ENCODE assay signal across 13 cellular contexts in the genomic region with DNA sequence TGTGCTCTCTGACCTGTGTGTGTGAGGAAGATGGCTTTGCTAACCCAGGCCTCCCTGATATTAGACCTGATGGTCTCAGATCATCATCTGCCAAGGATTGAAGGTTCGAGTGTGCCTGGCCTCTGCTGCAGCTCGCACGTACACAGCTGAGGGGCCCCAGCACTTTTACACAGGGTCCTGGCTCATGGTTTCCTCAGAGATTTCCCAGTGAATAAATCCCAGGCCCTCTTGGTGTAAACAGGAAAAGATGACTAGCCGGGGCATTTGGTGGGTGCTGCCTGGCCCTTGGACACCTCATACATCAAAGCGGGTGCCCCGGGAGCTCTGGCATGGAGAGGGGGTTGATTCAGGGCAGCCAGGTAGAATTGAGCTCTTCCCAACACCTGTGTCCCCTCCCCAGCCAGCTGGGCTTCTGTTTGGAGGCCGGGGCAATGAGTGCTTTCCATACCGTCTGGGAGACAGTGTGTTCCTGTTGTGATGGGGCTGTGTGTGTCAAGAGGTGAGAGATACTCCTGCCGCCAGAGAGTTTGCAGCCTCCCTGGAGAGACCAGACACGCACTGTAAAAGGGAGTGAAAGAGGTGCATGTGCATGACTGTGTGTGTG.
"Had no signal": no experiment of that assay in that cellular context is flagged by ENCODE, and none has a peak within 500 bp of the region (broad histone marks: within the 10 kb centered on the region; RNA-seq: fewer than 3 reads in every experiment).

No MANE protein-coding gene starts in this region.

- DNase-seq: activated CD4-positive, alpha-beta T cell treated with anti-CD3 and anti-CD28 coated beads, Interleukin-2, amount 50 U/mL, for 1 hour; activated CD8-positive, alpha-beta memory T cell treated with anti-CD3 and anti-CD28 coated beads for 24 hours; activated naive CD4-positive, alpha-beta T cell treated with anti-CD3 and anti-CD28 coated beads for 36 hours; activated T-cell treated with anti-CD3 and anti-CD28 coated beads for 4 hours; foreskin keratinocyte; glutamatergic neuron; hypothalamus; midbrain; stimulated activated CD4-positive, alpha-beta T cell treated with anti-CD3 and anti-CD28 coated beads, Interleukin-2, amount 100 ng/mL, for 48 hours; stimulated activated naive CD4-positive, alpha-beta T cell had no signal

- H3K27ac ChIP-seq: foreskin keratinocyte, neutrophil, tibial nerve had no signal

- ATAC-seq: activated T-helper 17 cell treated with anti-CD3 and anti-CD28 coated beads, Interleukin-2, amount 50 U/mL, for 72 hours; foreskin keratinocyte had no signal
